9 cellular contexts compared by ENCODE assay signal in the genomic region with DNA sequence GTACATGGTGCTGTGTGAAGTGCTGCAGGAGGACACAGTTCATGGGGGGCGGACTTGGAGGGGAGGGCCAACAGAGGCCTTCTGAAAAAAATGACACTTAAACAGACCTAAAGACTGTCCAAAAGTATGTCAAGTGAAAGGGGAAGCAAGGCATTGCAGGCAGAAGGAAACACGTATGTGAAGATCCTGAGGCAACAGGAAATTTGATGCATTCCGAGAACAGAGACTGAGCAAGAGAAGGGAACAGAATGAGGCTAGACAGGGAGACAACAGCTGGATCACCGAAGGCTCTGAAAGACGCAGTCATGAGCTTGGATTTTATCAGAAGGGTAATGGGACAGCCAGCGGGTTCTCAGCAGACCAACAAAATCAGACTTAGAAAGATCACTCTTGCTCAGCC. TPM values are rescaled to one million over a fixed set of nuclear protein-coding genes. Genes with fewer than 3 reads are reported as not detected.
A peak's percentile ranks its signal among the peaks of the same experiment; 100 is the strongest.
DNase-seq lines count a peak whose midpoint lies in the region; ATAC-seq and TF ChIP-seq lines count a peak whose summit lies in the region.
"Had no signal": no experiment of that assay in that cellular context is flagged by ENCODE, and none has a peak within 500 bp of the region (broad histone marks: within the 10 kb centered on the region; RNA-seq: fewer than 3 reads in every experiment).

No MANE protein-coding gene starts in this region.

- no peak overlapping the region for H2AFZ ChIP-seq in PC-3 (ENCODE audit: low read length)

- ATAC-seq in PC-3 (no peak), psoas muscle (no peak)

- H4K20me1 ChIP-seq in PC-3 (ENCODE audit: low read length) = 0 out of 2 replicates have a peak, but pooled peaks cover 6% of the 10 kb centered on the region

- 46 to 54% (median 50%) methylated on average over 6 of the region's 6 CpGs for WGBS in psoas muscle, 3 donors

- POLR2A ChIA-PET in PC-3 (lab: Charles Lee; ENCODE audit: unreplicated experiment) = no interaction called here

- H3K36me3 ChIP-seq in PC-3 (ENCODE audit: low read depth, low read length) = no peaks in the 10 kb centered on the region
- H3K36me3 ChIP-seq in psoas muscle (ENCODE audit: insufficient read depth in 1 of 2, low read depth in 1 of 2) = peaks cover 0 to 36% of the 10 kb centered on the region in 2 donors

- peak overlapping the region; percentile 84 for H3K9ac ChIP-seq in PC-3 (ENCODE audit: low read length)

- no peak overlapping the region for H3K27ac ChIP-seq in PC-3 (ENCODE audit: low read length)
- H3K27ac ChIP-seq in psoas muscle = peak overlapping the region; percentile 94

- H3K9me3 ChIP-seq in PC-3 (ENCODE audit: low read length) (no peaks in the 10 kb centered on the region), psoas muscle (no peaks in the 10 kb centered on the region)

- no TSS peak for BruUV-seq in PC-3 (replicated peaks; lab: Mats Ljungman, UMichigan)

- peak overlapping the region; percentile 98 for H3K4me2 ChIP-seq in PC-3 (ENCODE audit: low read length)

- no peak for TF ChIP-seq CTCF in PC-3 (conservative IDR thresholded peaks at IDR 0.05; ENCODE audit: low read depth, low read length)
- TF ChIP-seq CTCF in epithelial cell of esophagus (IDR thresholded peaks at IDR 0.05; ENCODE audit: insufficient read depth, low read depth, low read length, missing control alignments) = no peak
- TF ChIP-seq CTCF in psoas muscle (IDR thresholded peaks at IDR 0.05) = no peak

- intact Hi-C loops in PC-3 (cut with micrococcal nuclease) (no loop called here), psoas muscle (cut with DNase I) (loop anchor here in 1 of 2 donors (2.0 kb wide), 1 partner anchor 15 kb away; a partner anchor contains a TSS)

- CTCF ChIA-PET in PC-3 (lab: Charles Lee) = no interaction called here

- H3K4me3 ChIP-seq in GM08714 (ENCODE audit: low read length) (peak overlapping the region; percentile 89; the same call in 1 of the 2 replicates), PC-3 (ENCODE audit: low read length) (peak overlapping the region; percentile 97), epithelial cell of esophagus (ENCODE audit: low read length) (peak overlapping the region; percentile 69), psoas muscle (peak overlapping the region; percentile 86)

- no peak for DNase-seq in PC-3
- no peak for DNase-seq in epithelial cell of esophagus (ENCODE audit: low read depth)
- no peak for DNase-seq in psoas muscle
- DNase-seq in NCI-H1436 (lab: John Stamatoyannopoulos, UW) = no peak
- no peak for DNase-seq in NCI-H2227 (lab: John Stamatoyannopoulos, UW; ENCODE audit: unreplicated experiment)
- DNase-seq in NCI-H1930 (lab: John Stamatoyannopoulos, UW) = no peak
- DNase-seq in stimulated activated CD4-positive, alpha-beta T cell treated with anti-CD3 and anti-CD28 coated beads, Interleukin-1b, Interleukin-23, amount 100 ng/mL, for 48 hours = no peak
- DNase-seq: activated gamma-delta T cell treated with Interleukin-2 at 50 U/mL for 16 hours had no signal

- H3K27me3 ChIP-seq in PC-3 (ENCODE audit: low read length) (no peaks in the 10 kb centered on the region), psoas muscle (ENCODE audit: insufficient read depth in 3 of 3, low read length in 2 of 3) (no peaks in the 10 kb centered on the region)

- H3K9me2 ChIP-seq in PC-3 (replicated peaks; ENCODE audit: low read length) = no peaks in the 10 kb centered on the region

- peaks cover 25% of the 10 kb centered on the region for H3K4me1 ChIP-seq in PC-3 (ENCODE audit: insufficient read depth, low read length)
- H3K4me1 ChIP-seq in psoas muscle = peaks cover 29% of the 10 kb centered on the region

- H3F3A ChIP-seq in PC-3 (ENCODE audit: low read length, unreplicated experiment) = no peaks in the 10 kb centered on the region

- peaks cover 56% of the 10 kb centered on the region for H3K79me2 ChIP-seq in PC-3 (ENCODE audit: low read length)

RNA-seq across cellular contexts. Expression of a gene that starts 1.1 kb away (rescaled TPM):
- 12.9 and 23.1 TPM in 2 replicates for total RNA-seq in PC-3 (2014; rRNA removed)
- total RNA-seq in psoas muscle = 1 to 10 TPM; 4.4 to 8.7 (median 5.4) TPM
- 10 to 100 TPM in 1 of 3 donors, 1 to 10 TPM in 2; 6.3 to 32.1 (median 8.7) TPM for polyA plus RNA-seq in psoas muscle

RNA-seq across cellular contexts. Expression of a gene that starts 1.4 kb away (rescaled TPM):
- total RNA-seq in PC-3 (2014; rRNA removed) = 18.8 and 27.5 TPM in 2 replicates
- total RNA-seq in psoas muscle = 10 to 100 TPM; 23.3 to 32.6 (median 30.2) TPM
- polyA plus RNA-seq in psoas muscle = 10 to 100 TPM; 13.0 to 21.3 (median 14.7) TPM

RNA-seq across cellular contexts. Expression of a gene that starts 15.2 kb away (rescaled TPM):
- total RNA-seq in PC-3 (2014; rRNA removed) (30.3 and 40.5 TPM in 2 replicates), psoas muscle (10 to 100 TPM in 2 of 4 donors, 1 to 10 TPM in 2; 3.9 to 13.5 (median 9.0) TPM)
- polyA plus RNA-seq in psoas muscle = 1 to 10 TPM; 4.0 to 9.0 (median 6.2) TPM

RNA-seq across cellular contexts. Expression of a gene that starts 23.2 kb away (rescaled TPM):
- 136 and 137 TPM in 2 replicates for total RNA-seq in PC-3 (2014; rRNA removed)
- total RNA-seq in psoas muscle = 100 to 1,000 TPM; 182 to 206 (median 190) TPM
- polyA plus RNA-seq in psoas muscle = 100 to 1,000 TPM; 172 to 299 (median 204) TPM

RNA-seq across cellular contexts. Expression of a gene that starts 30.8 kb away (rescaled TPM):
- total RNA-seq in PC-3 (2014; rRNA removed) (not detected in 2 replicates), psoas muscle (not detected)
- not detected for polyA plus RNA-seq in psoas muscle
